Comparison of ENCODE assay signal across 8 cellular contexts in genomic region chr15:99486371-99487336, GRCh38.
DNase-seq lines count a peak whose midpoint lies in the region; ATAC-seq, FAIRE-seq and TF ChIP-seq lines count a peak whose summit lies in the region.

No MANE protein-coding gene starts in this region.

- WGBS in neuronal stem cell (ENCODE audit: extremely low coverage in 2 of 2, insufficient read length in 2 of 2, insufficient replicate concordance in 1 of 2), 2 donors = no CpG with 5 or more reads among the region's 31 CpGs

- peaks cover 19% of the 10 kb centered on the region for H3K4me1 ChIP-seq in CD4-positive, alpha-beta memory T cell (ENCODE audit: insufficient read depth, low read length)
- peaks cover 4 to 16% of the 10 kb centered on the region in 2 donors for H3K4me1 ChIP-seq in neuronal stem cell (ENCODE audit: control insufficient read depth in 2 of 2, insufficient read depth in 1 of 2, low read depth in 1 of 2, low read length in 2 of 2)

- no peak overlapping the region for H2BK15ac ChIP-seq in neuronal stem cell (ENCODE audit: low read length)

- peak overlapping the region; percentile 56 for H3K4me2 ChIP-seq in neuronal stem cell (ENCODE audit: insufficient read depth, low read length, poor library complexity, severe bottlenecking)

- no peaks in the 10 kb centered on the region for H3K36me3 ChIP-seq in CD4-positive, alpha-beta memory T cell (ENCODE audit: insufficient read depth, low read length)
- no peaks in the 10 kb centered on the region for H3K36me3 ChIP-seq in neuronal stem cell (replicated peaks in 1 of 2; ENCODE audit: control insufficient read depth in 2 of 2, insufficient read depth in 2 of 2, low read length in 2 of 2)

- no peak overlapping the region for H2AK5ac ChIP-seq in neuronal stem cell (ENCODE audit: low read depth, low read length)

- peak overlapping the region; percentile 18 for H3K9ac ChIP-seq in neuronal stem cell (ENCODE audit: low read depth, low read length, poor library complexity)

- H3K18ac ChIP-seq in neuronal stem cell (ENCODE audit: low read length) = peak overlapping the region; percentile 86

- H3K9me3 Mint-ChIP-seq in CD4-positive, alpha-beta memory T cell = no peaks in the 10 kb centered on the region
- no peaks in the 10 kb centered on the region for H3K9me3 Mint-ChIP-seq in activated CD8-positive, alpha-beta T cell treated with anti-CD3 and anti-CD28 coated beads for 36 hours

- peak; percentile 60 for ATAC-seq in activated CD8-positive, alpha-beta T cell treated with anti-CD3 and anti-CD28 coated beads for 36 hours
- no peak for ATAC-seq in GM19324 (IDR thresholded peaks at IDR 0.05; ENCODE audit: low FRiP score, unreplicated experiment)
- ATAC-seq in GM18867 (IDR thresholded peaks at IDR 0.05; ENCODE audit: unreplicated experiment) = no peak
- ATAC-seq in GM19035 (IDR thresholded peaks at IDR 0.05; ENCODE audit: unreplicated experiment) = no peak

- TF ChIP-seq CTCF in activated CD8-positive, alpha-beta T cell treated with anti-CD3 and anti-CD28 coated beads for 36 hours (IDR thresholded peaks at IDR 0.05) = no peak

- H2BK5ac ChIP-seq in neuronal stem cell (ENCODE audit: low read length) = no peak overlapping the region

- H3K4me1 Mint-ChIP-seq in CD4-positive, alpha-beta memory T cell = peaks cover 7 to 22% (median 13%) of the 10 kb centered on the region in 4 donors
- peaks cover 25% of the 10 kb centered on the region for H3K4me1 Mint-ChIP-seq in activated CD8-positive, alpha-beta T cell treated with anti-CD3 and anti-CD28 coated beads for 36 hours (ENCODE audit: low read depth)

- no peaks in the 10 kb centered on the region for H3K27me3 ChIP-seq in CD4-positive, alpha-beta memory T cell (ENCODE audit: insufficient read depth, low read length)
- peaks cover 0 to 9% (median 5%) of the 10 kb centered on the region in 3 experiments for H3K27me3 ChIP-seq in neuronal stem cell (ENCODE audit: control insufficient read depth in 3 of 3, insufficient read depth in 3 of 3, low read depth in 1 of 3, low read length in 3 of 3)

- H3K23ac ChIP-seq in neuronal stem cell (ENCODE audit: low read depth, low read length, poor library complexity) = no peak overlapping the region

- no peak overlapping the region for H2BK12ac ChIP-seq in neuronal stem cell (ENCODE audit: low read length)

- DNase-seq in CD4-positive, alpha-beta memory T cell = no peak
- DNase-seq in HuH-7 (ENCODE audit: low spot score) = peak; percentile 78
- peak; percentile 42 for DNase-seq in activated CD8-positive, alpha-beta T cell treated with anti-CD3 and anti-CD28 coated beads for 36 hours
- DNase-seq in frontal cortex (ENCODE audit: low spot score in 2 of 2) = peak; percentile 44 to 74
- DNase-seq in neuronal stem cell (ENCODE audit: low spot score) = peak; percentile 15

- CTCF ChIA-PET in CD4-positive, alpha-beta memory T cell (lab: Charles Lee; ENCODE audit: partially characterized antibody) = interaction anchor here (0.7 to 1.4 kb wide), 3 partner anchors 9 to 123 kb away, joined by 3 read pairs; no protein-coding TSS in a partner anchor
- CTCF ChIA-PET in activated CD8-positive, alpha-beta T cell treated with anti-CD3 and anti-CD28 coated beads for 36 hours (lab: Charles Lee) = interaction anchor here (0.6 to 2.4 kb wide), 3 partner anchors 15 to 218 kb away, joined by 3 to 9 read pairs (median 5); no protein-coding TSS in a partner anchor

- peaks cover 8 to 22% of the 10 kb centered on the region in 2 donors for H3K27me3 Mint-ChIP-seq in CD4-positive, alpha-beta memory T cell
- peaks cover 3% of the 10 kb centered on the region for H3K27me3 Mint-ChIP-seq in activated CD8-positive, alpha-beta T cell treated with anti-CD3 and anti-CD28 coated beads for 36 hours

- intact Hi-C loops in CD4-positive, alpha-beta memory T cell (cut with micrococcal nuclease) = no loop called here
- intact Hi-C loops in activated CD8-positive, alpha-beta T cell treated with anti-CD3 and anti-CD28 coated beads for 36 hours (cut with micrococcal nuclease) = no loop called here

- no peak for FAIRE-seq in frontal cortex (lab: Jason Lieb, UNC)

- no peak overlapping the region for H4K91ac ChIP-seq in neuronal stem cell (ENCODE audit: low read depth, low read length, poor library complexity)

- peak overlapping the region in 1 of 7 donors; percentile 20 for H3K27ac Mint-ChIP-seq in CD4-positive, alpha-beta memory T cell
- peak overlapping the region; percentile 78 for H3K27ac Mint-ChIP-seq in activated CD8-positive, alpha-beta T cell treated with anti-CD3 and anti-CD28 coated beads for 36 hours

- H4K8ac ChIP-seq in neuronal stem cell (ENCODE audit: low read depth, low read length) = no peak overlapping the region

- H2BK120ac ChIP-seq in neuronal stem cell (ENCODE audit: low read depth, low read length) = no peak overlapping the region

- H3K4me3 Mint-ChIP-seq in CD4-positive, alpha-beta memory T cell = peak overlapping the region in 7 of 8 donors; percentile 18 to 81 (median 59)
- peak overlapping the region; percentile 61 for H3K4me3 Mint-ChIP-seq in activated CD8-positive, alpha-beta T cell treated with anti-CD3 and anti-CD28 coated beads for 36 hours

- no peaks in the 10 kb centered on the region for H3K79me1 ChIP-seq in neuronal stem cell (ENCODE audit: low read depth, low read length)

- peak overlapping the region; percentile 80 for H2AFZ ChIP-seq in neuronal stem cell (ENCODE audit: low read length)

- no peak overlapping the region for H3K27ac ChIP-seq in CD4-positive, alpha-beta memory T cell (ENCODE audit: low read depth, low read length)
- H3K27ac ChIP-seq in neuronal stem cell (replicated peaks; ENCODE audit: low read length) = no peak overlapping the region

- no peaks in the 10 kb centered on the region for H3K36me3 Mint-ChIP-seq in CD4-positive, alpha-beta memory T cell
- no peaks in the 10 kb centered on the region for H3K36me3 Mint-ChIP-seq in activated CD8-positive, alpha-beta T cell treated with anti-CD3 and anti-CD28 coated beads for 36 hours (ENCODE audit: low read depth)

- H3K9me3 ChIP-seq in CD4-positive, alpha-beta memory T cell (ENCODE audit: control insufficient read depth in 1 of 2, low read length in 2 of 2) = no peaks in the 10 kb centered on the region
- H3K9me3 ChIP-seq in neuronal stem cell (replicated peaks in 1 of 2; ENCODE audit: control insufficient read depth in 2 of 2, insufficient read depth in 1 of 2, low read depth in 1 of 2, low read length in 2 of 2) = no peaks in the 10 kb centered on the region

- no peak overlapping the region for H3K14ac ChIP-seq in neuronal stem cell (ENCODE audit: low read length)

- H3K4ac ChIP-seq in neuronal stem cell (ENCODE audit: low read length) = no peak overlapping the region

- POLR2A ChIA-PET in CD4-positive, alpha-beta memory T cell (lab: Charles Lee; ENCODE audit: partially characterized antibody) = no interaction called here
- POLR2A ChIA-PET in activated CD8-positive, alpha-beta T cell treated with anti-CD3 and anti-CD28 coated beads for 36 hours (lab: Charles Lee) = interaction anchor here (0.6 to 2.1 kb wide), 4 partner anchors 9 to 253 kb away, joined by 3 to 6 read pairs (median 4); no protein-coding TSS in a partner anchor

- no peak overlapping the region for H3K4me3 ChIP-seq in CD4-positive, alpha-beta memory T cell (ENCODE audit: low read length in 2 of 2)
- H3K4me3 ChIP-seq in neuronal stem cell (ENCODE audit: low read length in 2 of 2) = peak overlapping the region; percentile 17 to 71

Comparison
In these comparisons a context has a peak if more than half of its experiments do, and no peak if none do; other contexts are left out.
1. DNase-seq: peak in HuH-7 (single experiment), activated CD8-positive, alpha-beta T cell treated with anti-CD3 and anti-CD28 coated beads for 36 hours (single experiment), frontal cortex (2 of 2) and neuronal stem cell (single experiment); none in CD4-positive, alpha-beta memory T cell (0 of 5).
2. H3K4me3 ChIP-seq: peak in neuronal stem cell (2 of 2); none in CD4-positive, alpha-beta memory T cell (0 of 2).